In genomic region chr2:238171575-238172187, GRCh38 we compare ENCODE assay signal across 1 cellular context.
TF ChIP-seq lines count a peak whose summit lies in the region.

No MANE protein-coding gene starts in this region.

TF ChIP-seq in GM23338, 12 proteins besides CTCF, POLR2A, EP300 and RAD21:
- TF ChIP-seq STAT1 (IDR thresholded peaks at IDR 0.05; ENCODE audit: unreplicated experiment) = no peak
- TF ChIP-seq NANOG (IDR thresholded peaks at IDR 0.05; ENCODE audit: borderline replicate concordance) = no peak
- no peak for TF ChIP-seq EZH2phosphoT487 (IDR thresholded peaks at IDR 0.05; ENCODE audit: unreplicated experiment)
- no peak for TF ChIP-seq REST (IDR thresholded peaks at IDR 0.05; ENCODE audit: unreplicated experiment)
- TF ChIP-seq EZH2 (IDR thresholded peaks at IDR 0.05; ENCODE audit: low read depth, unreplicated experiment) = no peak
- no peak for TF ChIP-seq ZNF462 (CRISPR knock-in tag; IDR thresholded peaks at IDR 0.05)
- TF ChIP-seq JUNB (IDR thresholded peaks at IDR 0.05; ENCODE audit: unreplicated experiment) = no peak
